ENCODE assay signal across 21 cellular contexts in genomic region chr5:25550793-25551192, GRCh38.
DNase-seq lines count a peak whose midpoint lies in the region; TF ChIP-seq lines count a peak whose summit lies in the region.
"Had no signal": no experiment of that assay in that cellular context is flagged by ENCODE, and none has a peak within 500 bp of the region (broad histone marks: within the 10 kb centered on the region; RNA-seq: fewer than 3 reads in every experiment).

No MANE protein-coding gene starts in this region.

- DNase-seq in COR-L47 (lab: John Stamatoyannopoulos, UW) (peak; percentile 22), NCI-H69 (lab: John Stamatoyannopoulos, UW) (peak; percentile 32), A172 (ENCODE audit: low spot score) (no peak), posterior vena cava (ENCODE audit: low spot score) (no peak), ureter (ENCODE audit: low spot score) (no peak)
- DNase-seq: 8988T; AML-193; CD4-positive, alpha-beta T cell; CD8-positive, alpha-beta T cell; DMS 273 treated with DMSO at 0.1 percent for 48 hours; DMS153; DMS53; DMS79; DND-41; EL; GDM1 had no signal

- H3K9me3 ChIP-seq in HEK293 (ENCODE audit: control insufficient read depth, insufficient read depth, low read depth, low read length): no peaks in the 10 kb centered on the region; the same call in 1 of the 2 replicates
- H3K9me3 ChIP-seq: A549; BLaER1 treated with 17β-estradiol and CSF1 and Interleukin-3, amounts not matched to agents 10 nM and 100 nM had no signal

- POLR2A ChIA-PET in HEK293 (lab: Yijun Ruan, JAX): no interaction called here

- H3K36me3 ChIP-seq in HEK293 (ENCODE audit: control insufficient read depth in 2 of 2, insufficient read depth in 1 of 2, low read length in 2 of 2): no peaks in the 10 kb centered on the region
- H3K36me3 ChIP-seq: BLaER1 treated with 17β-estradiol and CSF1 and Interleukin-3, amounts not matched to agents 10 nM and 100 nM had no signal

- H3K27ac ChIP-seq in HEK293 (ENCODE audit: extremely low read depth, low read depth, low read length): no peak overlapping the region
- H3K27ac ChIP-seq: A549; BLaER1 treated with 17β-estradiol and CSF1 and Interleukin-3, amounts not matched to agents 10 nM and 100 nM; C4-2B had no signal

- H3K4me3 ChIP-seq in HEK293 (ENCODE audit: low read depth, low read length): no peak overlapping the region
- H3K4me3 ChIP-seq: A549; BLaER1 treated with 17β-estradiol and CSF1 and Interleukin-3, amounts not matched to agents 10 nM and 100 nM; GM12878 had no signal

- intact Hi-C loops in posterior vena cava (cut with DNase I): no loop called here

- TF ChIP-seq CTCF in HEK293 (tag by site-specific recombination; IDR thresholded peaks at IDR 0.05): no peak

- H3K4me1 ChIP-seq in HEK293 (ENCODE audit: control insufficient read depth, insufficient read depth, low read length): no peaks in the 10 kb centered on the region
- H3K4me1 ChIP-seq: A549; BLaER1 treated with 17β-estradiol and CSF1 and Interleukin-3, amounts not matched to agents 10 nM and 100 nM had no signal

- CTCF ChIA-PET in HEK293 (lab: Yijun Ruan, JAX): interaction anchor here (0.6 to 0.9 kb wide), 2 partner anchors 12 to 779 kb away, joined by 3 to 5 read pairs; no protein-coding TSS in a partner anchor

TF ChIP-seq in HEK293, 187 proteins besides CTCF, POLR2A, EP300 and RAD21:
- TF ChIP-seq ZNF843 (tag by site-specific recombination; IDR thresholded peaks at IDR 0.05): no peak
- TF ChIP-seq PRDM6 (tag by site-specific recombination; IDR thresholded peaks at IDR 0.05): 0 out of 2 replicates have a peak, but pooled peaks have one; percentile 55
- no peak for TF ChIP-seq ZNF600 (tag by site-specific recombination; IDR thresholded peaks at IDR 0.05)
- TF ChIP-seq SETDB1 (IDR thresholded peaks at IDR 0.05; ENCODE audit: insufficient read length, low read length): no peak

Comparison
In these comparisons a context has a peak if more than half of its experiments do, and no peak if none do; other contexts are left out.
1. DNase-seq: peak in COR-L47 (single experiment) and NCI-H69 (single experiment); none in A172 (single experiment), posterior vena cava (single experiment) and ureter (single experiment).